In genomic region chr20:44516491-44516890, GRCh38 we compare ENCODE assay signal across 17 cellular contexts. TPM values are rescaled to one million over a fixed set of nuclear protein-coding genes. Genes with fewer than 3 reads are reported as not detected.
DNase-seq lines count a peak whose midpoint lies in the region; ATAC-seq lines count a peak whose summit lies in the region.
"Had no signal": no experiment of that assay in that cellular context is flagged by ENCODE, and none has a peak within 500 bp of the region (broad histone marks: within the 10 kb centered on the region; RNA-seq: fewer than 3 reads in every experiment).

No MANE protein-coding gene starts in this region.

- no peaks in the 10 kb centered on the region for H3K27me3 ChIP-seq in right cardiac atrium (ENCODE audit: control insufficient read depth, insufficient read depth)
- H3K27me3 ChIP-seq in trophoblast cell (ENCODE audit: insufficient read depth, low read length): no peaks in the 10 kb centered on the region
- H3K27me3 ChIP-seq: uterus had no signal

- no peak overlapping the region for H3K4ac ChIP-seq in trophoblast cell (ENCODE audit: low read depth, low read length)

- peaks cover 5% of the 10 kb centered on the region for H3K79me2 ChIP-seq in trophoblast cell (ENCODE audit: control insufficient read depth, insufficient read depth, low read length, poor library complexity)

- peak overlapping the region; percentile 24 for H3K27ac Mint-ChIP-seq in activated naive CD4-positive, alpha-beta T cell treated with anti-CD3 and anti-CD28 coated beads, Interleukin-2, amount 10 ng/mL, durations not matched to agents 7 days and 5 days
- H3K27ac Mint-ChIP-seq in T-helper 17 cell: no peak overlapping the region

- intact Hi-C loops in right cardiac atrium (cut with DNase I): no loop called here

- H4K91ac ChIP-seq in trophoblast cell (ENCODE audit: low read depth, low read length): no peak overlapping the region

- no peak overlapping the region for H2AK5ac ChIP-seq in trophoblast cell (ENCODE audit: low read length)

- H2BK120ac ChIP-seq in trophoblast cell (ENCODE audit: insufficient read depth, low read length, poor library complexity): no peak overlapping the region

- H3K18ac ChIP-seq in trophoblast cell (ENCODE audit: low read length): no peak overlapping the region

- no peak for DNase-seq in activated naive CD4-positive, alpha-beta T cell treated with anti-CD3 and anti-CD28 coated beads, Interleukin-2, amount 10 ng/mL, durations not matched to agents 7 days and 5 days
- no peak for DNase-seq in activated naive CD4-positive, alpha-beta T cell treated with Interleukin-2 at 50 U/mL for 16 hours
- no peak for DNase-seq in T-helper 17 cell
- peak in 2 of 3 donors; percentile 31 to 49 for DNase-seq in right cardiac atrium
- DNase-seq in stromal cell of bone marrow (ENCODE audit: low read depth): peak; percentile 48
- DNase-seq in trophoblast cell: no peak
- DNase-seq in DMS53 treated with DMSO at 0.1 percent for 48 hours (lab: John Stamatoyannopoulos, UW; ENCODE audit: unreplicated experiment): no peak
- DNase-seq: activated effector memory CD4-positive, alpha-beta T cell treated with anti-CD3 and anti-CD28 coated beads, Interleukin-2, amount 50 U/mL, for 16 hours; amniotic stem cell; IMR-90; left cardiac atrium; NCI-H1417; NCI-H526; uterus had no signal

- peaks cover 46% of the 10 kb centered on the region for H3K36me3 Mint-ChIP-seq in activated naive CD4-positive, alpha-beta T cell treated with anti-CD3 and anti-CD28 coated beads, Interleukin-2, amount 10 ng/mL, durations not matched to agents 7 days and 5 days
- peaks cover 5% of the 10 kb centered on the region for H3K36me3 Mint-ChIP-seq in T-helper 17 cell (ENCODE audit: low read depth)

- H3K4me1 ChIP-seq in right cardiac atrium (ENCODE audit: control insufficient read depth, insufficient read depth, low read length): peaks cover 5% of the 10 kb centered on the region
- peaks cover 2 to 3% of the 10 kb centered on the region in 2 experiments for H3K4me1 ChIP-seq in trophoblast cell (ENCODE audit: control insufficient read depth in 1 of 2, insufficient read depth in 2 of 2, low read length in 2 of 2)

- ATAC-seq in T-helper 17 cell (no peak), right cardiac atrium (peak in 1 of 2 donors; percentile 5), HG03520 (IDR thresholded peaks at IDR 0.05; ENCODE audit: unreplicated experiment) (no peak)

- no peak overlapping the region for H3K23ac ChIP-seq in trophoblast cell (ENCODE audit: low read length)

- H3K79me1 ChIP-seq in trophoblast cell (ENCODE audit: low read length): no peaks in the 10 kb centered on the region

- no peak overlapping the region for H2BK12ac ChIP-seq in trophoblast cell (ENCODE audit: low read length)

- no peak overlapping the region for H3K9ac ChIP-seq in trophoblast cell (ENCODE audit: low read length)

- 52% methylated on average over 7 of the region's 7 CpGs for WGBS in right cardiac atrium
- no CpG with 5 or more reads among the region's 7 CpGs for WGBS in trophoblast cell (ENCODE audit: extremely low coverage, insufficient coverage, insufficient read length)

- H3K4me3 ChIP-seq in right cardiac atrium (ENCODE audit: low read length) (no peak overlapping the region), trophoblast cell (ENCODE audit: low read depth, low read length) (no peak overlapping the region)
- H3K4me3 ChIP-seq: uterus had no signal

- no peak overlapping the region for H3K4me3 Mint-ChIP-seq in activated naive CD4-positive, alpha-beta T cell treated with anti-CD3 and anti-CD28 coated beads, Interleukin-2, amount 10 ng/mL, durations not matched to agents 7 days and 5 days
- peak overlapping the region; percentile 15 for H3K4me3 Mint-ChIP-seq in T-helper 17 cell

- peaks cover 53% of the 10 kb centered on the region for H3K4me1 Mint-ChIP-seq in activated naive CD4-positive, alpha-beta T cell treated with anti-CD3 and anti-CD28 coated beads, Interleukin-2, amount 10 ng/mL, durations not matched to agents 7 days and 5 days
- H3K4me1 Mint-ChIP-seq in T-helper 17 cell: peaks cover 43% of the 10 kb centered on the region

- no peak overlapping the region for H4K12ac ChIP-seq in trophoblast cell (ENCODE audit: low read depth, low read length)

- no peaks in the 10 kb centered on the region for H3K9me3 Mint-ChIP-seq in activated naive CD4-positive, alpha-beta T cell treated with anti-CD3 and anti-CD28 coated beads, Interleukin-2, amount 10 ng/mL, durations not matched to agents 7 days and 5 days

- CTCF ChIA-PET in activated naive CD4-positive, alpha-beta T cell treated with anti-CD3 and anti-CD28 coated beads, Interleukin-2, amount 10 ng/mL, durations not matched to agents 7 days and 5 days (lab: Charles Lee): no interaction called here

- H3K27ac ChIP-seq in right cardiac atrium (ENCODE audit: low read length): no peak overlapping the region
- no peak overlapping the region for H3K27ac ChIP-seq in trophoblast cell (ENCODE audit: low read depth, low read length)
- H3K27ac ChIP-seq: HL-60, RWPE1, uterus had no signal

- no peak overlapping the region for H3K4me2 ChIP-seq in trophoblast cell (ENCODE audit: low read length)

- H4K8ac ChIP-seq in trophoblast cell (ENCODE audit: low read depth, low read length): no peak overlapping the region

- H3K14ac ChIP-seq in trophoblast cell (ENCODE audit: low read length): no peak overlapping the region

- no peak overlapping the region for H2BK5ac ChIP-seq in trophoblast cell (ENCODE audit: low read depth, low read length, poor library complexity)

- peaks cover 4 to 7% of the 10 kb centered on the region in 2 experiments for H3K36me3 ChIP-seq in trophoblast cell (ENCODE audit: control insufficient read depth in 1 of 2, insufficient read depth in 2 of 2, low read length in 2 of 2)
- H3K36me3 ChIP-seq: uterus had no signal

- no peak overlapping the region for H2AFZ ChIP-seq in trophoblast cell (ENCODE audit: insufficient read depth, low read length, poor library complexity)

- H3K27me3 Mint-ChIP-seq in activated naive CD4-positive, alpha-beta T cell treated with anti-CD3 and anti-CD28 coated beads, Interleukin-2, amount 10 ng/mL, durations not matched to agents 7 days and 5 days: no peaks in the 10 kb centered on the region
- no peaks in the 10 kb centered on the region for H3K27me3 Mint-ChIP-seq in T-helper 17 cell

- no peaks in the 10 kb centered on the region for H3K9me3 ChIP-seq in T-helper 17 cell (ENCODE audit: control insufficient read depth, low read length, poor library complexity, severe bottlenecking)
- H3K9me3 ChIP-seq in right cardiac atrium (ENCODE audit: control insufficient read depth, low read length): no peaks in the 10 kb centered on the region
- H3K9me3 ChIP-seq in trophoblast cell (ENCODE audit: insufficient read depth, low read depth, low read length): no peaks in the 10 kb centered on the region
- H3K9me3 ChIP-seq: uterus had no signal

RNA-seq across cellular contexts. Expression of gene SERINC3, which starts 5.4 kb away (rescaled TPM):
- 10 to 100 TPM; 62.8 to 76.2 TPM for total RNA-seq in T-helper 17 cell
- total RNA-seq in right cardiac atrium: 100 to 1,000 TPM; 101 to 118 (median 105) TPM
- 47.8 TPM for polyA plus RNA-seq in right cardiac atrium
- polyA plus RNA-seq in trophoblast cell (2013): 91.9 and 98.8 TPM in 2 replicates

RNA-seq across cellular contexts. Expression of gene TTPAL, which starts 40.8 kb away (rescaled TPM):
- 10 to 100 TPM; 11.1 to 11.7 TPM for total RNA-seq in T-helper 17 cell
- 1 to 10 TPM; 6.3 to 7.1 (median 6.7) TPM for total RNA-seq in right cardiac atrium
- polyA plus RNA-seq in right cardiac atrium: 3.1 TPM
- polyA plus RNA-seq in trophoblast cell (2013): 8.4 and 8.8 TPM in 2 replicates

Comparison
In these comparisons a context has a peak if more than half of its experiments do, and no peak if none do; other contexts are left out.
1. DNase-seq: peak in right cardiac atrium (2 of 3) and stromal cell of bone marrow (single experiment); none in activated naive CD4-positive, alpha-beta T cell treated with anti-CD3 and anti-CD28 coated beads, Interleukin-2, amount 10 ng/mL, durations not matched to agents 7 days and 5 days (single experiment), activated naive CD4-positive, alpha-beta T cell treated with Interleukin-2 at 50 U/mL for 16 hours (single experiment), T-helper 17 cell (0 of 3), trophoblast cell (0 of 2) and DMS53 treated with DMSO at 0.1 percent for 48 hours (single experiment).